ENCODE assay signal across 21 cellular contexts in the genomic region with DNA sequence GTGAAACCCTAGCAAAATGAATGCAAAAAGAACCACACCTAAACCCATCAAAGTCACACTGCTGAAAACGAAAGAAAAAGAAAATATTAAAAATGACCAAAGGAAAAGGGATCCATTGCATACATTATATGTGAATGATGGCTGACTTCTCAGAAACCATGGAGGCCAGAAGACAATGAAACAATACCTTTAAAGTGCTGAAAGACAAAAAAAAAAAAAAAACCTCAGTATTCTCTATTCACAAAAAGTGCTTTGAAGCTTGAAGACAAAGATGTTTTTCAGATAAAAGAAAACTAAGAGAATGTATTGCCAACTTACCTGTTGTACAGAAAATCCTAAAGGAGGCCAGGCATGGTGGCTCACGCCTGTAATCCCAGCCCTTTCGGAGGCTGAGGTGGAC. TPM values are rescaled to one million over a fixed set of nuclear protein-coding genes. Genes with fewer than 3 reads are reported as not detected.
DNase-seq lines count a peak whose midpoint lies in the region; ATAC-seq and TF ChIP-seq lines count a peak whose summit lies in the region.
"Had no signal": no experiment of that assay in that cellular context is flagged by ENCODE, and none has a peak within 500 bp of the region (broad histone marks: within the 10 kb centered on the region; RNA-seq: fewer than 3 reads in every experiment).

No MANE protein-coding gene starts in this region.

- TF ChIP-seq POLR2A in esophagus muscularis mucosa (IDR thresholded peaks at IDR 0.05; ENCODE audit: low read depth) = no peak

- H3K9me3 Mint-ChIP-seq in stimulated activated naive CD8-positive, alpha-beta T cell treated with anti-CD3 and anti-CD28 coated beads, Interleukin-15, Interleukin-2, amounts not matched to agents 100 ng/mL and 50 ng/mL, for 24 hours = no peaks in the 10 kb centered on the region
- H3K9me3 Mint-ChIP-seq in activated CD4-positive, alpha-beta memory T cell treated with anti-CD3 and anti-CD28 coated beads for 36 hours = no peaks in the 10 kb centered on the region
- H3K9me3 Mint-ChIP-seq in dendritic cell treated with granulocyte-macrophage colony-stimulating factor and Interleukin-4, amounts not matched to agents 40 ng/mL and 50 ng/mL, for 4 days = no peaks in the 10 kb centered on the region
- peaks cover 10% of the 10 kb centered on the region for H3K9me3 Mint-ChIP-seq in type B pancreatic cell

- H3K27me3 ChIP-seq in esophagus muscularis mucosa = no peaks in the 10 kb centered on the region
- H3K27me3 ChIP-seq: brain microvascular endothelial cell, SJSA1, thyroid gland had no signal

- WGBS in esophagus muscularis mucosa = 95% methylated on average over 3 of the region's 3 CpGs

- no peak overlapping the region for H3K27ac ChIP-seq in esophagus muscularis mucosa (replicated peaks in 1 of 4)
- H3K27ac ChIP-seq: brain microvascular endothelial cell, SJSA1, thyroid gland had no signal

- no peak for TF ChIP-seq EP300 in esophagus muscularis mucosa (IDR thresholded peaks at IDR 0.05)

- no peak overlapping the region for H3K4me3 ChIP-seq in esophagus muscularis mucosa
- H3K4me3 ChIP-seq: K562, SJSA1, skin epidermis, thyroid gland had no signal

- TF ChIP-seq CTCF in type B pancreatic cell (conservative IDR thresholded peaks at IDR 0.05) (no peak), esophagus muscularis mucosa (IDR thresholded peaks at IDR 0.05) (no peak)

- H3K4me1 Mint-ChIP-seq in stimulated activated naive CD8-positive, alpha-beta T cell treated with anti-CD3 and anti-CD28 coated beads, Interleukin-15, Interleukin-2, amounts not matched to agents 100 ng/mL and 50 ng/mL, for 24 hours (ENCODE audit: low read depth) = peaks cover 98% of the 10 kb centered on the region
- peaks cover 79% of the 10 kb centered on the region for H3K4me1 Mint-ChIP-seq in activated CD4-positive, alpha-beta memory T cell treated with anti-CD3 and anti-CD28 coated beads for 36 hours (ENCODE audit: low read depth)
- H3K4me1 Mint-ChIP-seq in dendritic cell treated with granulocyte-macrophage colony-stimulating factor and Interleukin-4, amounts not matched to agents 40 ng/mL and 50 ng/mL, for 4 days (ENCODE audit: low read depth) = peaks cover 61% of the 10 kb centered on the region
- H3K4me1 Mint-ChIP-seq in type B pancreatic cell (ENCODE audit: unreplicated experiment) = peaks cover 33% of the 10 kb centered on the region

- H3K4me3 Mint-ChIP-seq in stimulated activated naive CD8-positive, alpha-beta T cell treated with anti-CD3 and anti-CD28 coated beads, Interleukin-15, Interleukin-2, amounts not matched to agents 100 ng/mL and 50 ng/mL, for 24 hours = peak overlapping the region; percentile 76
- peak overlapping the region; percentile 64 for H3K4me3 Mint-ChIP-seq in activated CD4-positive, alpha-beta memory T cell treated with anti-CD3 and anti-CD28 coated beads for 36 hours
- H3K4me3 Mint-ChIP-seq in dendritic cell treated with granulocyte-macrophage colony-stimulating factor and Interleukin-4, amounts not matched to agents 40 ng/mL and 50 ng/mL, for 4 days = no peak overlapping the region
- no peak overlapping the region for H3K4me3 Mint-ChIP-seq in type B pancreatic cell
- H3K4me3 Mint-ChIP-seq: endodermal cell had no signal

- peaks cover 7 to 17% (median 15%) of the 10 kb centered on the region in 4 donors for H3K4me1 ChIP-seq in esophagus muscularis mucosa
- H3K4me1 ChIP-seq: Caco-2, SJSA1, thyroid gland had no signal

- POLR2A ChIA-PET in activated CD4-positive, alpha-beta memory T cell treated with anti-CD3 and anti-CD28 coated beads for 36 hours (lab: Charles Lee) = interaction anchor here (0.6 to 16.6 kb wide), 3 partner anchors 20 to 167 kb away, joined by 3 to 302 read pairs (median 9); no protein-coding TSS in a partner anchor

- no peak for ATAC-seq in stimulated activated naive CD8-positive, alpha-beta T cell treated with anti-CD3 and anti-CD28 coated beads, Interleukin-15, Interleukin-2, amounts not matched to agents 100 U/mL and 50 U/mL, for 24 hours
- ATAC-seq: K562 had no signal

- no peaks in the 10 kb centered on the region for H3K27me3 Mint-ChIP-seq in stimulated activated naive CD8-positive, alpha-beta T cell treated with anti-CD3 and anti-CD28 coated beads, Interleukin-15, Interleukin-2, amounts not matched to agents 100 ng/mL and 50 ng/mL, for 24 hours
- H3K27me3 Mint-ChIP-seq in activated CD4-positive, alpha-beta memory T cell treated with anti-CD3 and anti-CD28 coated beads for 36 hours = no peaks in the 10 kb centered on the region
- no peaks in the 10 kb centered on the region for H3K27me3 Mint-ChIP-seq in dendritic cell treated with granulocyte-macrophage colony-stimulating factor and Interleukin-4, amounts not matched to agents 40 ng/mL and 50 ng/mL, for 4 days
- H3K27me3 Mint-ChIP-seq in type B pancreatic cell = no peaks in the 10 kb centered on the region

- CTCF ChIA-PET in activated CD4-positive, alpha-beta memory T cell treated with anti-CD3 and anti-CD28 coated beads for 36 hours (lab: Charles Lee) = interaction anchor here (0.7 to 2.3 kb wide), 4 partner anchors 11 to 132 kb away, joined by 3 to 20 read pairs (median 10); no protein-coding TSS in a partner anchor

- H3K36me3 Mint-ChIP-seq in stimulated activated naive CD8-positive, alpha-beta T cell treated with anti-CD3 and anti-CD28 coated beads, Interleukin-15, Interleukin-2, amounts not matched to agents 100 ng/mL and 50 ng/mL, for 24 hours (ENCODE audit: low read depth) = peaks cover 7% of the 10 kb centered on the region
- H3K36me3 Mint-ChIP-seq in activated CD4-positive, alpha-beta memory T cell treated with anti-CD3 and anti-CD28 coated beads for 36 hours = peaks cover 5% of the 10 kb centered on the region
- H3K36me3 Mint-ChIP-seq in dendritic cell treated with granulocyte-macrophage colony-stimulating factor and Interleukin-4, amounts not matched to agents 40 ng/mL and 50 ng/mL, for 4 days (ENCODE audit: low read depth) = no peaks in the 10 kb centered on the region
- H3K36me3 Mint-ChIP-seq in type B pancreatic cell = peaks cover 9% of the 10 kb centered on the region

- intact Hi-C loops in activated CD4-positive, alpha-beta memory T cell treated with anti-CD3 and anti-CD28 coated beads for 36 hours (cut with micrococcal nuclease) = loop anchor here (10.0 kb wide), 3 partner anchors 164 to 796 kb away; partner anchors contain the start of gene CCDC85C
- intact Hi-C loops in dendritic cell treated with granulocyte-macrophage colony-stimulating factor and Interleukin-4, amounts not matched to agents 40 ng/mL and 50 ng/mL, for 4 days (cut with micrococcal nuclease) = no loop called here
- intact Hi-C loops in esophagus muscularis mucosa (cut with DNase I) = no loop called here

- no peak for DNase-seq in stimulated activated naive CD8-positive, alpha-beta T cell treated with anti-CD3 and anti-CD28 coated beads, Interleukin-15, Interleukin-2, amounts not matched to agents 100 U/mL and 50 U/mL, for 24 hours
- DNase-seq in activated CD4-positive, alpha-beta memory T cell treated with anti-CD3 and anti-CD28 coated beads for 36 hours = no peak
- DNase-seq in type B pancreatic cell (ENCODE audit: extremely low spot score, unreplicated experiment) (no peak), SW 1271 (lab: John Stamatoyannopoulos, UW) (no peak), esophagus muscularis mucosa (ENCODE audit: extremely low spot score) (no peak), putamen (ENCODE audit: low spot score) (no peak)
- DNase-seq: activated CD4-positive, CD25-positive, alpha-beta regulatory T cell; brain microvascular endothelial cell; Caco-2; endodermal cell; mammary epithelial cell; NCI-H1436 treated with DMSO at 0.1 percent for 48 hours; NCI-H524 treated with DMSO at 0.1 percent for 48 hours; nucleus accumbens; stimulated activated CD4-positive, alpha-beta T cell treated with anti-CD3 and anti-CD28 coated beads, Interleukin-1b, Interleukin-23, amount 100 ng/mL, for 48 hours; thyroid gland had no signal

- peak overlapping the region; percentile 96 for H3K27ac Mint-ChIP-seq in stimulated activated naive CD8-positive, alpha-beta T cell treated with anti-CD3 and anti-CD28 coated beads, Interleukin-15, Interleukin-2, amounts not matched to agents 100 ng/mL and 50 ng/mL, for 24 hours
- peak overlapping the region; percentile 98 for H3K27ac Mint-ChIP-seq in activated CD4-positive, alpha-beta memory T cell treated with anti-CD3 and anti-CD28 coated beads for 36 hours
- peak overlapping the region; percentile 30 for H3K27ac Mint-ChIP-seq in dendritic cell treated with granulocyte-macrophage colony-stimulating factor and Interleukin-4, amounts not matched to agents 40 ng/mL and 50 ng/mL, for 4 days
- peak overlapping the region; percentile 67 for H3K27ac Mint-ChIP-seq in type B pancreatic cell
- H3K27ac Mint-ChIP-seq: endodermal cell had no signal

- H3K36me3 ChIP-seq in esophagus muscularis mucosa = no peaks in the 10 kb centered on the region
- H3K36me3 ChIP-seq: brain microvascular endothelial cell, SJSA1, thyroid gland had no signal

- H3K9me3 ChIP-seq in esophagus muscularis mucosa = no peaks in the 10 kb centered on the region
- H3K9me3 ChIP-seq: Caco-2, SJSA1, thyroid gland had no signal

RNA-seq across cellular contexts. Expression of gene EVL, which starts 4.5 kb away (rescaled TPM):
- total RNA-seq in activated CD4-positive, alpha-beta memory T cell treated with anti-CD3 and anti-CD28 coated beads for 36 hours = 100 to 1,000 TPM; 174 to 180 TPM
- 66.3 and 159 TPM in 2 replicates for total RNA-seq in type B pancreatic cell (ENCODE audit: low replicate concordance)
- total RNA-seq in esophagus muscularis mucosa = 10 to 100 TPM; 27.0 to 43.9 (median 37.3) TPM

Comparison
In these comparisons a context has a peak if more than half of its experiments do, and no peak if none do; other contexts are left out.
1. H3K27ac Mint-ChIP-seq: peak in every context shown above with its lines; median percentile 98 in activated CD4-positive, alpha-beta memory T cell treated with anti-CD3 and anti-CD28 coated beads for 36 hours; 96 in stimulated activated naive CD8-positive, alpha-beta T cell treated with anti-CD3 and anti-CD28 coated beads, Interleukin-15, Interleukin-2, amounts not matched to agents 100 ng/mL and 50 ng/mL, for 24 hours; 67 in type B pancreatic cell; 30 in dendritic cell treated with granulocyte-macrophage colony-stimulating factor and Interleukin-4, amounts not matched to agents 40 ng/mL and 50 ng/mL, for 4 days.
2. H3K4me3 Mint-ChIP-seq: peak in stimulated activated naive CD8-positive, alpha-beta T cell treated with anti-CD3 and anti-CD28 coated beads, Interleukin-15, Interleukin-2, amounts not matched to agents 100 ng/mL and 50 ng/mL, for 24 hours (single experiment) and activated CD4-positive, alpha-beta memory T cell treated with anti-CD3 and anti-CD28 coated beads for 36 hours (single experiment); none in dendritic cell treated with granulocyte-macrophage colony-stimulating factor and Interleukin-4, amounts not matched to agents 40 ng/mL and 50 ng/mL, for 4 days (single experiment) and type B pancreatic cell (single experiment).